In the genomic region with DNA sequence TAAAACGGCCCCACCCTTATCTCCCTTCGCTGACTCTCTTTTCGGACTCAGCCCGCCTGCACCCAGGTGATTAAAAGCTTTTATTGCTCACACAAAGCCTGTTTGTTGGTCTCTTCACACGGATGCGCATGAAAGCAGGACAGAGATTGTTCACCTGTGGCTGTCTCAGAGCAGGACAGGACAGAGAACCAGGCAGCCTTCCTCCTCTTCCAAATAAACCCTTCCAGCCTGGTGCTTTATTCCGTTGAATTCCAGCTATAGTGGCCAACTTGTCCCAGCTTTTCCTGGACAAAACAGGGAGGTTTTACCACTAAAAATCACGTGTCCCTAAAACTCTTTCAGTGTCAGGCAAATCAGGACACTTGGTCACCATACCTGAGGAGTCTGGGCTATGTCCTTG, we compare ENCODE assay signal across 3 cellular contexts.
A peak's percentile ranks its signal among the peaks of the same experiment; 100 is the strongest.
TF ChIP-seq lines count a peak whose summit lies in the region.

No MANE protein-coding gene starts in this region.

TF ChIP-seq in HEK293, 187 proteins besides CTCF, POLR2A, EP300 and RAD21 (continues in another document):
- TF ChIP-seq SCRT2 (tag by site-specific recombination; IDR thresholded peaks at IDR 0.05): peak; percentile 69
- peak; percentile 56; the same call in 1 of the 2 replicates for TF ChIP-seq SCRT1 (tag by site-specific recombination; IDR thresholded peaks at IDR 0.05; ENCODE audit: borderline replicate concordance)
- no peak for TF ChIP-seq ZNF514 (tag by site-specific recombination; IDR thresholded peaks at IDR 0.05)
- TF ChIP-seq ZNF510 (tag by site-specific recombination; IDR thresholded peaks at IDR 0.05; ENCODE audit: insufficient replicate concordance): no peak
- no peak for TF ChIP-seq ZBTB21 (tag by site-specific recombination; IDR thresholded peaks at IDR 0.05)
- TF ChIP-seq ZNF555 (tag by site-specific recombination; conservative IDR thresholded peaks at IDR 0.05): no peak
- no peak for TF ChIP-seq KLF1 (tag by site-specific recombination; IDR thresholded peaks at IDR 0.05)
- TF ChIP-seq, protein P1, sequence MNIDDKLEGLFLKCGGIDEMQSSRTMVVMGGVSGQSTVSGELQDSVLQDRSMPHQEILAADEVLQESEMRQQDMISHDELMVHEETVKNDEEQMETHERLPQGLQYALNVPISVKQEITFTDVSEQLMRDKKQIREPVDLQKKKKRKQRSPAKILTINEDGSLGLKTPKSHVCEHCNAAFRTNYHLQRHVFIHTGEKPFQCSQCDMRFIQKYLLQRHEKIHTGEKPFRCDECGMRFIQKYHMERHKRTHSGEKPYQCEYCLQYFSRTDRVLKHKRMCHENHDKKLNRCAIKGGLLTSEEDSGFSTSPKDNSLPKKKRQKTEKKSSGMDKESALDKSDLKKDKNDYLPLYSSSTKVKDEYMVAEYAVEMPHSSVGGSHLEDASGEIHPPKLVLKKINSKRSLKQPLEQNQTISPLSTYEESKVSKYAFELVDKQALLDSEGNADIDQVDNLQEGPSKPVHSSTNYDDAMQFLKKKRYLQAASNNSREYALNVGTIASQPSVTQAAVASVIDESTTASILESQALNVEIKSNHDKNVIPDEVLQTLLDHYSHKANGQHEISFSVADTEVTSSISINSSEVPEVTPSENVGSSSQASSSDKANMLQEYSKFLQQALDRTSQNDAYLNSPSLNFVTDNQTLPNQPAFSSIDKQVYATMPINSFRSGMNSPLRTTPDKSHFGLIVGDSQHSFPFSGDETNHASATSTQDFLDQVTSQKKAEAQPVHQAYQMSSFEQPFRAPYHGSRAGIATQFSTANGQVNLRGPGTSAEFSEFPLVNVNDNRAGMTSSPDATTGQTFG (tag by site-specific recombination; IDR thresholded peaks at IDR 0.05; ENCODE audit: borderline replicate concordance): no peak
- TF ChIP-seq ZNF843 (tag by site-specific recombination; IDR thresholded peaks at IDR 0.05): no peak
- TF ChIP-seq ZBTB7A (tag by site-specific recombination; IDR thresholded peaks at IDR 0.05; ENCODE audit: low read depth): no peak
- TF ChIP-seq, protein P2, sequence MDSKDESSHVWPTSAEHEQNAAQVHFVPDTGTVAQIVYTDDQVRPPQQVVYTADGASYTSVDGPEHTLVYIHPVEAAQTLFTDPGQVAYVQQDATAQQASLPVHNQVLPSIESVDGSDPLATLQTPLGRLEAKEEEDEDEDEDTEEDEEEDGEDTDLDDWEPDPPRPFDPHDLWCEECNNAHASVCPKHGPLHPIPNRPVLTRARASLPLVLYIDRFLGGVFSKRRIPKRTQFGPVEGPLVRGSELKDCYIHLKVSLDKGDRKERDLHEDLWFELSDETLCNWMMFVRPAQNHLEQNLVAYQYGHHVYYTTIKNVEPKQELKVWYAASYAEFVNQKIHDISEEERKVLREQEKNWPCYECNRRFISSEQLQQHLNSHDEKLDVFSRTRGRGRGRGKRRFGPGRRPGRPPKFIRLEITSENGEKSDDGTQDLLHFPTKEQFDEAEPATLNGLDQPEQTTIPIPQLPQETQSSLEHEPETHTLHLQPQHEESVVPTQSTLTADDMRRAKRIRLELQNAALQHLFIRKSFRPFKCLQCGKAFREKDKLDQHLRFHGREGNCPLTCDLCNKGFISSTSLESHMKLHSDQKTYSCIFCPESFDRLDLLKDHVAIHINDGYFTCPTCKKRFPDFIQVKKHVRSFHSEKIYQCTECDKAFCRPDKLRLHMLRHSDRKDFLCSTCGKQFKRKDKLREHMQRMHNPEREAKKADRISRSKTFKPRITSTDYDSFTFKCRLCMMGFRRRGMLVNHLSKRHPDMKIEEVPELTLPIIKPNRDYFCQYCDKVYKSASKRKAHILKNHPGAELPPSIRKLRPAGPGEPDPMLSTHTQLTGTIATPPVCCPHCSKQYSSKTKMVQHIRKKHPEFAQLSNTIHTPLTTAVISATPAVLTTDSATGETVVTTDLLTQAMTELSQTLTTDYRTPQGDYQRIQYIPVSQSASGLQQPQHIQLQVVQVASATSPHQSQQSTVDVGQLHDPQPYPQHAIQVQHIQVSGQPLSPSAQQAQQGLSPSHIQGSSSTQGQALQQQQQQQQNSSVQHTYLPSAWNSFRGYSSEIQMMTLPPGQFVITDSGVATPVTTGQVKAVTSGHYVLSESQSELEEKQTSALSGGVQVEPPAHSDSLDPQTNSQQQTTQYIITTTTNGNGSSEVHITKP (tag by site-specific recombination; IDR thresholded peaks at IDR 0.05): no peak
- no peak for TF ChIP-seq ZNF292 (tag by site-specific recombination; IDR thresholded peaks at IDR 0.05; ENCODE audit: borderline replicate concordance, low read depth)

TF ChIP-seq in IMR-90, 13 proteins besides CTCF, POLR2A, EP300 and RAD21:
- TF ChIP-seq MAFK (IDR thresholded peaks at IDR 0.05; ENCODE audit: low read depth, low read length) (no peak), BHLHE40 (IDR thresholded peaks at IDR 0.05; ENCODE audit: low read depth, low read length) (no peak), CEBPB (IDR thresholded peaks at IDR 0.05; ENCODE audit: low read depth, low read length) (no peak), FOS (IDR thresholded peaks at IDR 0.05; ENCODE audit: low read depth, low read length) (no peak), MXI1 (IDR thresholded peaks at IDR 0.05; ENCODE audit: borderline replicate concordance, low read depth, low read length) (no peak)

TF ChIP-seq in H1, 55 proteins besides CTCF, POLR2A, EP300 and RAD21:
- no peak for TF ChIP-seq EZH2 (IDR thresholded peaks at IDR 0.05; ENCODE audit: low read depth, low read length, severe bottlenecking)
- no peak for TF ChIP-seq KDM1A (IDR thresholded peaks at IDR 0.05; ENCODE audit: borderline replicate concordance, low read length)
- TF ChIP-seq CBX8 (IDR thresholded peaks at IDR 0.05; ENCODE audit: borderline replicate concordance, low read depth, low read length): no peak
- no peak for TF ChIP-seq TAF1 (IDR thresholded peaks at IDR 0.05; ENCODE audit: low read depth, low read length)
TF ChIP-seq in H1: peak in this region for 0.
